ENCODE assay signal across 16 cellular contexts in the genomic region with DNA sequence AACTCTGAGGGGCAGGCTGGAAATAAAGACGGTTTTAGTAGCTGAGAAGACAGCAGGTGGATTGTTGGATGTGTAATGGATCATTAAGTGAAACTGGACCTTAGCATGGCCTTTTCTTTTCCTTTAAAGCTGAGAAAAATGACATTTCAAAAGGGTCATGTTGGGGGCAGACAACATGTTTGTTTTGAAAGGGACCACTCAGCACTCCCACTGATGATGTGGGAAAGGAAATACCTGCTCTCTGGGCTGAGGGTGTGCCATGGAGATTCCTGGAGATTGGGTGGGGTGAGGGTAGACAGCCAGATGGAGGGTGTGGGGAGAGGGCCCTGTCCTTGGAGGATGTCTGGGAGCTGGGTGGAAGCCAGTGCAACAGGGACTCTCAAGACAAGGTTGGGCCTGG. TPM values are rescaled to one million over a fixed set of nuclear protein-coding genes. Genes with fewer than 3 reads are reported as not detected.
A peak's percentile ranks its signal among the peaks of the same experiment; 100 is the strongest.
DNase-seq lines count a peak whose midpoint lies in the region; ATAC-seq, FAIRE-seq and TF ChIP-seq lines count a peak whose summit lies in the region.
"Had no signal": no experiment of that assay in that cellular context is flagged by ENCODE, and none has a peak within 500 bp of the region (broad histone marks: within the 10 kb centered on the region; RNA-seq: fewer than 3 reads in every experiment).

No MANE protein-coding gene starts in this region.

- no peaks in the 10 kb centered on the region for H3K36me3 ChIP-seq in breast epithelium
- H3K36me3 ChIP-seq in endothelial cell of umbilical vein (ENCODE audit: control insufficient read depth in 2 of 2, extremely low read depth in 1 of 2, insufficient read depth in 2 of 2, low read length in 2 of 2) = no peaks in the 10 kb centered on the region
- H3K36me3 ChIP-seq: HAP-1 had no signal

- peaks cover 0 to 4% of the 10 kb centered on the region in 2 donors for H3K4me1 ChIP-seq in breast epithelium
- H3K4me1 ChIP-seq in endothelial cell of umbilical vein (ENCODE audit: control insufficient read depth, extremely low read depth, insufficient read depth, low read length) = peaks cover 23% of the 10 kb centered on the region
- H3K4me1 ChIP-seq: HAP-1 had no signal

- BruUV-seq in MCF 10A (replicated peaks; lab: Mats Ljungman, UMichigan) (no TSS peak), endothelial cell of umbilical vein (replicated peaks; lab: Mats Ljungman, UMichigan) (no TSS peak)

- H3K36me3 Mint-ChIP-seq in MCF 10A (ENCODE audit: insufficient read depth, unreplicated experiment) = no peaks in the 10 kb centered on the region
- H3K36me3 Mint-ChIP-seq in osteocyte (ENCODE audit: unreplicated experiment) = peaks cover 2% of the 10 kb centered on the region
- no peaks in the 10 kb centered on the region for H3K36me3 Mint-ChIP-seq in CD4-positive, alpha-beta T cell (ENCODE audit: low read depth)
- H3K36me3 Mint-ChIP-seq: CD14-positive monocyte had no signal

- no peaks in the 10 kb centered on the region for H4K20me1 ChIP-seq in endothelial cell of umbilical vein (replicated peaks; ENCODE audit: control insufficient read depth, extremely low read depth, insufficient read depth, low read length)

- H3K27me3 Mint-ChIP-seq in MCF 10A (ENCODE audit: insufficient read depth, unreplicated experiment) (no peaks in the 10 kb centered on the region), osteocyte (ENCODE audit: unreplicated experiment) (no peaks in the 10 kb centered on the region)
- peaks cover 29% of the 10 kb centered on the region for H3K27me3 Mint-ChIP-seq in CD4-positive, alpha-beta T cell

- H3K4me2 ChIP-seq in endothelial cell of umbilical vein (ENCODE audit: insufficient read depth, low read length) = no peak overlapping the region

- no peak overlapping the region for H3K4me3 Mint-ChIP-seq in MCF 10A (ENCODE audit: unreplicated experiment)
- H3K4me3 Mint-ChIP-seq in osteocyte (ENCODE audit: unreplicated experiment) = no peak overlapping the region
- no peak overlapping the region for H3K4me3 Mint-ChIP-seq in CD4-positive, alpha-beta T cell
- H3K4me3 Mint-ChIP-seq: CD14-positive monocyte, IgD-negative memory B cell had no signal

- CTCF ChIA-PET in MCF 10A (lab: Yijun Ruan, JAX) = interaction anchor here (1.4 to 7.0 kb wide), 4 partner anchors 26 to 230 kb away, joined by 3 to 58 read pairs (median 20); no protein-coding TSS in a partner anchor
- CTCF ChIA-PET in endothelial cell of umbilical vein (lab: Charles Lee) = interaction anchor here (1.0 to 1.4 kb wide), 3 partner anchors 18 to 138 kb away, joined by 3 read pairs; a partner anchor contains a TSS
- CTCF ChIA-PET in CD4-positive, alpha-beta T cell (lab: Charles Lee) = no interaction called here

- H3K4me1 Mint-ChIP-seq in MCF 10A (ENCODE audit: insufficient read depth, unreplicated experiment) = peaks cover 39% of the 10 kb centered on the region
- H3K4me1 Mint-ChIP-seq in osteocyte (ENCODE audit: unreplicated experiment) = peaks cover 46% of the 10 kb centered on the region
- no peaks in the 10 kb centered on the region for H3K4me1 Mint-ChIP-seq in CD4-positive, alpha-beta T cell (ENCODE audit: low read depth)

- dilution Hi-C loops in endothelial cell of umbilical vein (cut with MboI; ENCODE audit: extremely low pct_ligation_motif_present, low sequenced_read_pairs) = no loop called here

- TF ChIP-seq POLR2A in breast epithelium (IDR thresholded peaks at IDR 0.05) (no peak), endothelial cell of umbilical vein (IDR thresholded peaks at IDR 0.05; ENCODE audit: low read depth, low read length) (no peak), H54 (IDR thresholded peaks at IDR 0.05; ENCODE audit: low read depth, low read length) (no peak)

- DNase-seq in breast epithelium (ENCODE audit: low spot score in 2 of 2) (no peak), MCF 10A (ENCODE audit: unreplicated experiment) (no peak), endothelial cell of umbilical vein (ENCODE audit: low read depth, low spot score) (peak; percentile 54), osteocyte (ENCODE audit: extremely low spot score, unreplicated experiment) (no peak), H54 (ENCODE audit: insufficient read length, low spot score) (no peak), medulla oblongata (ENCODE audit: extremely low spot score) (no peak)
- DNase-seq in CD4-positive, alpha-beta T cell = no peak
- DNase-seq: NCI-H1105 treated with DMSO at 0.1 percent for 48 hours, NCI-H1694 treated with DMSO at 0.1 percent for 48 hours, NCI-H2107, NCI-H2227 treated with DMSO at 0.1 percent for 48 hours, NCI-H524 had no signal

- H3K27me3 ChIP-seq in breast epithelium (no peaks in the 10 kb centered on the region), endothelial cell of umbilical vein (ENCODE audit: control insufficient read depth in 2 of 2, insufficient read depth in 2 of 2, low read length in 2 of 2) (no peaks in the 10 kb centered on the region)
- no peaks in the 10 kb centered on the region for H3K27me3 ChIP-seq in CD4-positive, alpha-beta T cell (ENCODE audit: control insufficient read depth, insufficient read depth, low read length)

- ATAC-seq in CD4-positive, alpha-beta T cell (ENCODE audit: poor library complexity) = no peak
- ATAC-seq in HG02973 (IDR thresholded peaks at IDR 0.05; ENCODE audit: unreplicated experiment) = no peak

- H3K27ac Mint-ChIP-seq in MCF 10A (ENCODE audit: low read depth, unreplicated experiment) (no peak overlapping the region), osteocyte (ENCODE audit: unreplicated experiment) (peak overlapping the region; percentile 48)
- no peak overlapping the region for H3K27ac Mint-ChIP-seq in CD4-positive, alpha-beta T cell
- H3K27ac Mint-ChIP-seq: CD14-positive monocyte, IgD-negative memory B cell had no signal

- no peaks in the 10 kb centered on the region for H3K9me1 ChIP-seq in endothelial cell of umbilical vein (replicated peaks; ENCODE audit: control insufficient read depth, extremely low read depth, insufficient read depth, low read length)

- intact Hi-C loops in breast epithelium (cut with DNase I; ENCODE audit: low total_unique reads) (loop anchor here (10.0 kb wide), 1 partner anchor 73 kb away; a partner anchor contains a TSS), MCF 10A (cut with micrococcal nuclease) (no loop called here), endothelial cell of umbilical vein (cut with micrococcal nuclease) (loop anchor here (2.0 kb wide), 1 partner anchor 21 kb away; no protein-coding TSS in a partner anchor)
- intact Hi-C loops in CD4-positive, alpha-beta T cell (cut with DNase I, micrococcal nuclease) = no loop called here

- H3K27ac ChIP-seq in breast epithelium (peak overlapping the region; percentile 49 to 82), endothelial cell of umbilical vein (ENCODE audit: insufficient read depth, low read depth, low read length) (no peak overlapping the region)
- no peak overlapping the region for H3K27ac ChIP-seq in CD4-positive, alpha-beta T cell (ENCODE audit: low read depth, low read length)

- H3K9ac ChIP-seq in endothelial cell of umbilical vein (replicated peaks; ENCODE audit: extremely low read depth, insufficient read depth, low read length) = no peak overlapping the region

- POLR2A ChIA-PET in MCF 10A (lab: Yijun Ruan, JAX) = interaction anchor here (1.1 to 3.4 kb wide), 5 partner anchors 11 to 84 kb away, joined by 3 to 25 read pairs (median 5); a partner anchor contains a TSS
- POLR2A ChIA-PET in endothelial cell of umbilical vein (lab: Charles Lee) = no interaction called here
- POLR2A ChIA-PET in CD4-positive, alpha-beta T cell (lab: Charles Lee) = no interaction called here

- H3K9me3 ChIP-seq in breast epithelium = no peaks in the 10 kb centered on the region
- no peaks in the 10 kb centered on the region for H3K9me3 ChIP-seq in endothelial cell of umbilical vein (replicated peaks; ENCODE audit: control insufficient read depth, insufficient read depth, low read length)
- peaks cover 13% of the 10 kb centered on the region for H3K9me3 ChIP-seq in CD4-positive, alpha-beta T cell (ENCODE audit: control insufficient read depth, low read length)

- H2AFZ ChIP-seq in endothelial cell of umbilical vein (ENCODE audit: low read depth, low read length) = no peak overlapping the region

- FAIRE-seq in endothelial cell of umbilical vein (lab: Jason Lieb, UNC) = no peak
- FAIRE-seq in H54 (lab: Jason Lieb, UNC) = no peak

- H3K79me2 ChIP-seq in endothelial cell of umbilical vein (ENCODE audit: control insufficient read depth, insufficient read depth, low read length) = no peaks in the 10 kb centered on the region

- TF ChIP-seq CTCF in breast epithelium (IDR thresholded peaks at IDR 0.05) (no peak), MCF 10A (IDR thresholded peaks at IDR 0.05; ENCODE audit: unreplicated experiment) (no peak), endothelial cell of umbilical vein (IDR thresholded peaks at IDR 0.05; ENCODE audit: extremely low read depth in 1 of 2, insufficient read depth in 1 of 2, low read depth in 1 of 2, low read length in 2 of 2) (no peak), osteocyte (IDR thresholded peaks at IDR 0.05) (no peak)
- no peak for TF ChIP-seq CTCF in CD4-positive, alpha-beta T cell (IDR thresholded peaks at IDR 0.05)

- peaks cover 9% of the 10 kb centered on the region for H3K9me3 Mint-ChIP-seq in MCF 10A (ENCODE audit: unreplicated experiment)
- H3K9me3 Mint-ChIP-seq in osteocyte (ENCODE audit: unreplicated experiment) = peaks cover 11% of the 10 kb centered on the region
- H3K9me3 Mint-ChIP-seq in CD4-positive, alpha-beta T cell = no peaks in the 10 kb centered on the region

- H3K4me3 ChIP-seq in breast epithelium (no peak overlapping the region), endothelial cell of umbilical vein (replicated peaks in 1 of 3; ENCODE audit: insufficient read depth in 1 of 3, low read depth in 1 of 3, low read length in 3 of 3) (no peak overlapping the region)
- H3K4me3 ChIP-seq: HAP-1 had no signal

RNA-seq across cellular contexts. Expression of a gene that starts 38.4 kb away (rescaled TPM):
- total RNA-seq in breast epithelium = 10 to 100 TPM; 56.0 to 68.3 (median 66.1) TPM
- 61.5 and 78.4 TPM in 2 replicates for total RNA-seq in MCF 10A (2022)
- total RNA-seq in endothelial cell of umbilical vein = 50.8 and 58.6 TPM in 2 replicates
- polyA plus RNA-seq in endothelial cell of umbilical vein = 32.2 and 48.4 TPM in 2 replicates
- 71.2 and 75.9 TPM in 2 replicates for polyA plus RNA-seq in endothelial cell of umbilical vein (2011; cell fraction: cytosol; rRNA removed)
- polyA plus RNA-seq in endothelial cell of umbilical vein (2011; cell fraction: nucleus; rRNA removed) = 27.4 and 35.1 TPM in 2 replicates
- polyA plus RNA-seq in endothelial cell of umbilical vein (2012) = 77.3 and 108 TPM in 2 replicates
- 14.2 and 21.6 TPM in 2 replicates for polyA minus RNA-seq in endothelial cell of umbilical vein
- 18.0 TPM for polyA minus RNA-seq in endothelial cell of umbilical vein (2011; cell fraction: cytosol; rRNA and poly(A)+ RNA removed)
- 16.1 and 19.2 TPM in 2 replicates for polyA minus RNA-seq in endothelial cell of umbilical vein (2011; cell fraction: nucleus; rRNA and poly(A)+ RNA removed)
- 83.8 and 89.4 TPM in 2 replicates for total RNA-seq in osteocyte
- total RNA-seq in CD4-positive, alpha-beta T cell = 10 to 100 TPM; 12.9 to 16.8 TPM

RNA-seq across cellular contexts. Expression of a gene that starts 38.5 kb away (rescaled TPM):
- total RNA-seq in breast epithelium = 10 to 100 TPM; 31.8 to 38.9 (median 33.1) TPM
- total RNA-seq in MCF 10A (2022) = 37.0 and 40.0 TPM in 2 replicates
- total RNA-seq in endothelial cell of umbilical vein = 24.9 and 29.4 TPM in 2 replicates
- 3.8 and 5.7 TPM in 2 replicates for polyA plus RNA-seq in endothelial cell of umbilical vein
- polyA plus RNA-seq in endothelial cell of umbilical vein (2011; cell fraction: cytosol; rRNA removed) = 8.0 and 9.4 TPM in 2 replicates
- polyA plus RNA-seq in endothelial cell of umbilical vein (2011; cell fraction: nucleus; rRNA removed) = 9.5 and 12.5 TPM in 2 replicates
- polyA plus RNA-seq in endothelial cell of umbilical vein (2012) = 17.7 and 26.2 TPM in 2 replicates
- polyA minus RNA-seq in endothelial cell of umbilical vein = 7.3 and 7.5 TPM in 2 replicates
- 12.6 TPM for polyA minus RNA-seq in endothelial cell of umbilical vein (2011; cell fraction: cytosol; rRNA and poly(A)+ RNA removed)
- polyA minus RNA-seq in endothelial cell of umbilical vein (2011; cell fraction: nucleus; rRNA and poly(A)+ RNA removed) = 22.6 and 27.3 TPM in 2 replicates
- total RNA-seq in osteocyte = 26.3 and 27.2 TPM in 2 replicates
- 10 to 100 TPM; 13.2 to 15.1 TPM for total RNA-seq in CD4-positive, alpha-beta T cell

Comparison
In these comparisons a context has a peak if more than half of its experiments do, and no peak if none do; other contexts are left out.
1. intact Hi-C loops: an anchor here in breast epithelium (10.0 kb wide) and endothelial cell of umbilical vein (2.0 kb wide); none called in MCF 10A and CD4-positive, alpha-beta T cell.
2. H3K27ac ChIP-seq: peak in breast epithelium (2 of 2); none in endothelial cell of umbilical vein (single experiment) and CD4-positive, alpha-beta T cell (single experiment).